Comparison of ENCODE assay signal across 1 cellular context in the genomic region with DNA sequence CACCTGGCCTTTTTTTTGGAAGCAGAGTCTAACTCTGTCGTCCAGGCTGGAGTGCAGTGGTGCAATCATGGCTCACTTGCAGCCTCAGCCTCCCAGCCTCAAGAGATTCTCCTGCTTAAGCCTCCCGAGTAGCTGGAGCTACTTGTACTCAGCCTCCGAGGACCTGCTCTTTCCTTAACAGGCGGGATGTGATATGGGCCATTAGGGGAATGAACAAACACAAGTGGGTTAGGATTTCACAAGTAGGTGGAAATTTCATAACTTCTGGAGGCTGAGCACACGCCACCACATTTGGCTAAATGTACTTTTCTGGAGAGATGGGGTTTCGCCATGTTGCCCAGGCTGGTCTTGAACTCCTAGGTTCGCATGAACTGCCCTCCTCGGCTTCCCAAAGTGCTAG.
TF ChIP-seq lines count a peak whose summit lies in the region.

No MANE protein-coding gene starts in this region.

TF ChIP-seq in IMR-90, 13 proteins besides CTCF, POLR2A, EP300 and RAD21:
- TF ChIP-seq CEBPB (IDR thresholded peaks at IDR 0.05; ENCODE audit: low read depth, low read length), result 0 out of 2 replicates have a peak, but pooled peaks have one; percentile 7
- TF ChIP-seq RFX5 (IDR thresholded peaks at IDR 0.05; ENCODE audit: low read depth, low read length), result no peak
- TF ChIP-seq NFE2L2 (IDR thresholded peaks at IDR 0.05; ENCODE audit: low read depth, low read length), result no peak
- TF ChIP-seq BHLHE40 (IDR thresholded peaks at IDR 0.05; ENCODE audit: low read depth, low read length), result no peak
- TF ChIP-seq, protein P1, sequence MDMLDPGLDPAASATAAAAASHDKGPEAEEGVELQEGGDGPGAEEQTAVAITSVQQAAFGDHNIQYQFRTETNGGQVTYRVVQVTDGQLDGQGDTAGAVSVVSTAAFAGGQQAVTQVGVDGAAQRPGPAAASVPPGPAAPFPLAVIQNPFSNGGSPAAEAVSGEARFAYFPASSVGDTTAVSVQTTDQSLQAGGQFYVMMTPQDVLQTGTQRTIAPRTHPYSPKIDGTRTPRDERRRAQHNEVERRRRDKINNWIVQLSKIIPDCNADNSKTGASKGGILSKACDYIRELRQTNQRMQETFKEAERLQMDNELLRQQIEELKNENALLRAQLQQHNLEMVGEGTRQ (IDR thresholded peaks at IDR 0.05; ENCODE audit: low read depth, low read length), result no peak
- no peak for TF ChIP-seq MAFK (IDR thresholded peaks at IDR 0.05; ENCODE audit: low read depth, low read length)
